Comparison of ENCODE assay signal across 8 cellular contexts in genomic region chr4:167021545-167022155, GRCh38.
DNase-seq lines count a peak whose midpoint lies in the region; ATAC-seq and TF ChIP-seq lines count a peak whose summit lies in the region.

No MANE protein-coding gene starts in this region.

- no peak overlapping the region for H3K27ac Mint-ChIP-seq in progenitor cell of endocrine pancreas

- intact Hi-C loops in head of caudate nucleus (cut with DNase I), result loop anchor here (5.0 kb wide), 2 partner anchors 211 to 266 kb away; partner anchors contain the start of gene SPOCK3

- H3K4me3 Mint-ChIP-seq in progenitor cell of endocrine pancreas (ENCODE audit: low read depth), result no peak overlapping the region

- H3K36me3 Mint-ChIP-seq in progenitor cell of endocrine pancreas (ENCODE audit: insufficient read depth), result no peaks in the 10 kb centered on the region

- ATAC-seq in GM19035 (IDR thresholded peaks at IDR 0.05; ENCODE audit: unreplicated experiment) (peak; percentile 68), HG03520 (IDR thresholded peaks at IDR 0.05; ENCODE audit: unreplicated experiment) (peak; percentile 69)

- H3K4me1 Mint-ChIP-seq in progenitor cell of endocrine pancreas (ENCODE audit: low read depth), result no peaks in the 10 kb centered on the region

- peak; percentile 95 for TF ChIP-seq CTCF in progenitor cell of endocrine pancreas (IDR thresholded peaks at IDR 0.05; ENCODE audit: unreplicated experiment)

- H3K9me3 Mint-ChIP-seq in progenitor cell of endocrine pancreas (ENCODE audit: low read depth), result no peaks in the 10 kb centered on the region

- DNase-seq in COLO668 (lab: John Stamatoyannopoulos, UW; ENCODE audit: unreplicated experiment) (peak; percentile 53), RPMI8226 (peak; percentile 62), head of caudate nucleus (peak; percentile 6 to 95 (median 82)), progenitor cell of endocrine pancreas (ENCODE audit: low spot score, unreplicated experiment) (peak; percentile 56), NCI-H128 (lab: John Stamatoyannopoulos, UW; ENCODE audit: unreplicated experiment) (no peak)
- DNase-seq in activated naive CD4-positive, alpha-beta T cell (lab: John Stamatoyannopoulos, UW), result peak; percentile 0 to 5 (median 2)

- no peaks in the 10 kb centered on the region for H3K27me3 Mint-ChIP-seq in progenitor cell of endocrine pancreas
